ENCODE assay signal across 23 cellular contexts in the genomic region with DNA sequence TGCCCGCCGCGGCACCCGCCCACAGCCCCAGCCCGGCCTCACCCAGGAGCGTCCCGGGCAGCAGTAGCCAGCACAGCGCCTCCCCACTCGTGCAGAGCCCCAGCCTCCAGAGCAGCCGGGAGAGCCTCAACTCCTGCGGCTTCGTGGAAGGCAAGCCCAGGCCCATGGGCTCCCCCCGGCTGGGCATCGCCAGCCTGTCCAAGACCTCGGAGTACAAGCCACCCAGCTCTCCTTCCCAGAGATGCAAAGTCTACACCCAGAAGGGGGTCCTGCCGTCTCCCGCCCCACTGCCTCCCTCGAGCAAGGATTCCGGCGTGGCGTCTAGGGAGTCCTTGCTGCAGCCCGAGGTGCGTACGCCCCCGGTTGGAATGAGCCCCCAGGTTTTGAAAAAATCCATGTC.
"Had no signal": no experiment of that assay in that cellular context is flagged by ENCODE, and none has a peak within 500 bp of the region (broad histone marks: within the 10 kb centered on the region; RNA-seq: fewer than 3 reads in every experiment).

No MANE protein-coding gene starts in this region.

- H3K9me3 Mint-ChIP-seq: activated CD4-positive, alpha-beta T cell treated with anti-CD3 and anti-CD28 coated beads, Interleukin-2, amount 10 ng/mL, durations not matched to agents 7 days and 5 days; activated naive CD8-positive, alpha-beta T cell treated with anti-CD3 and anti-CD28 coated beads for 36 hours; activated T-cell treated with anti-CD3 and anti-CD28 coated beads, Interleukin-2, amount 50 U/mL, for 24 hours; activated T-helper 2 cell treated with anti-CD3 and anti-CD28 coated beads, Interferon-gamma antibody, Interleukin-2, Interleukin-4, amounts not matched to agents 10 μg/mL and 5 μg/mL and 100 μg/mL, durations not matched to agents 14 hours and 24 hours and 36 hours; central memory CD8-positive, alpha-beta T cell had no signal

- H3K27me3 Mint-ChIP-seq: activated CD4-positive, alpha-beta T cell treated with anti-CD3 and anti-CD28 coated beads, Interleukin-2, amount 10 ng/mL, durations not matched to agents 7 days and 5 days had no signal

- H3K27me3 ChIP-seq: brain microvascular endothelial cell, SJCRH30 had no signal

- H3K4me1 ChIP-seq: SJCRH30 had no signal

- H3K36me3 Mint-ChIP-seq: activated naive CD4-positive, alpha-beta T cell treated with anti-CD3 and anti-CD28 coated beads, Interleukin-2, amount 10 ng/mL, durations not matched to agents 7 days and 5 days; activated naive CD8-positive, alpha-beta T cell treated with anti-CD3 and anti-CD28 coated beads for 36 hours had no signal

- H3K27ac Mint-ChIP-seq: activated CD4-positive, alpha-beta T cell treated with anti-CD3 and anti-CD28 coated beads, Interleukin-2, amount 10 ng/mL, durations not matched to agents 7 days and 5 days; activated CD8-positive, alpha-beta T cell treated with anti-CD3 and anti-CD28 coated beads, Interleukin-2, amount 10 ng/mL, durations not matched to agents 7 days and 5 days; activated naive CD4-positive, alpha-beta T cell treated with anti-CD3 and anti-CD28 coated beads, Interleukin-2, amount 10 ng/mL, durations not matched to agents 7 days and 5 days; activated naive CD8-positive, alpha-beta T cell treated with anti-CD3 and anti-CD28 coated beads for 36 hours; activated T-cell treated with anti-CD3 and anti-CD28 coated beads, Interleukin-2, amount 50 U/mL, for 24 hours; activated T-helper 2 cell treated with anti-CD3 and anti-CD28 coated beads, Interferon-gamma antibody, Interleukin-2, Interleukin-4, amounts not matched to agents 10 μg/mL and 5 μg/mL and 100 μg/mL, durations not matched to agents 14 hours and 24 hours and 36 hours had no signal

- H3K36me3 ChIP-seq: brain microvascular endothelial cell, SJCRH30 had no signal

- DNase-seq: activated CD4-positive, alpha-beta T cell treated with anti-CD3 and anti-CD28 coated beads, Interleukin-2, amount 10 ng/mL, durations not matched to agents 7 days and 5 days; activated CD4-positive, alpha-beta T cell treated with anti-CD3 and anti-CD28 coated beads, Interleukin-2, amount 50 U/mL, for 48 hours; activated CD8-positive, alpha-beta T cell treated with anti-CD3 and anti-CD28 coated beads, Interleukin-2, amount 10 ng/mL, durations not matched to agents 7 days and 5 days; activated naive CD4-positive, alpha-beta T cell treated with anti-CD3 and anti-CD28 coated beads, Interleukin-2, amount 10 ng/mL, durations not matched to agents 7 days and 5 days; activated naive CD8-positive, alpha-beta T cell treated with anti-CD3 and anti-CD28 coated beads for 36 hours; activated T-cell treated with anti-CD3 and anti-CD28 coated beads, Interleukin-2, amount 50 U/mL, for 24 hours; amniotic stem cell; aorta; brain microvascular endothelial cell; Karpas-422; NCI-H1105; NCI-H1417 treated with DMSO at 0.1 percent for 48 hours; NCI-H187 treated with DMSO at 0.1 percent for 48 hours; NCI-H2081 treated with DMSO at 0.1 percent for 48 hours; NCI-H345; NCI-H524 treated with DMSO at 0.1 percent for 48 hours; SHP77; SJCRH30; T1000 had no signal

- H3K27ac ChIP-seq: brain microvascular endothelial cell, SJCRH30, SK-N-MC had no signal

- H3K4me3 Mint-ChIP-seq: activated CD4-positive, alpha-beta T cell treated with anti-CD3 and anti-CD28 coated beads, Interleukin-2, amount 10 ng/mL, durations not matched to agents 7 days and 5 days; activated CD8-positive, alpha-beta T cell treated with anti-CD3 and anti-CD28 coated beads, Interleukin-2, amount 10 ng/mL, durations not matched to agents 7 days and 5 days; activated naive CD4-positive, alpha-beta T cell treated with anti-CD3 and anti-CD28 coated beads, Interleukin-2, amount 10 ng/mL, durations not matched to agents 7 days and 5 days; activated naive CD8-positive, alpha-beta T cell treated with anti-CD3 and anti-CD28 coated beads for 36 hours; activated T-cell treated with anti-CD3 and anti-CD28 coated beads, Interleukin-2, amount 50 U/mL, for 24 hours; central memory CD8-positive, alpha-beta T cell had no signal

- H3K4me3 ChIP-seq: SJCRH30, SK-N-MC had no signal

- ATAC-seq: activated CD8-positive, alpha-beta T cell treated with anti-CD3 and anti-CD28 coated beads, Interleukin-2, amount 10 ng/mL, durations not matched to agents 7 days and 5 days; Panc1 had no signal

- H3K4me1 Mint-ChIP-seq: activated CD4-positive, alpha-beta T cell treated with anti-CD3 and anti-CD28 coated beads, Interleukin-2, amount 10 ng/mL, durations not matched to agents 7 days and 5 days; activated naive CD4-positive, alpha-beta T cell treated with anti-CD3 and anti-CD28 coated beads, Interleukin-2, amount 10 ng/mL, durations not matched to agents 7 days and 5 days; activated naive CD8-positive, alpha-beta T cell treated with anti-CD3 and anti-CD28 coated beads for 36 hours; central memory CD8-positive, alpha-beta T cell had no signal

- H3K9me3 ChIP-seq: SJCRH30 had no signal
